ENCODE assay signal across 13 cellular contexts in the genomic region with DNA sequence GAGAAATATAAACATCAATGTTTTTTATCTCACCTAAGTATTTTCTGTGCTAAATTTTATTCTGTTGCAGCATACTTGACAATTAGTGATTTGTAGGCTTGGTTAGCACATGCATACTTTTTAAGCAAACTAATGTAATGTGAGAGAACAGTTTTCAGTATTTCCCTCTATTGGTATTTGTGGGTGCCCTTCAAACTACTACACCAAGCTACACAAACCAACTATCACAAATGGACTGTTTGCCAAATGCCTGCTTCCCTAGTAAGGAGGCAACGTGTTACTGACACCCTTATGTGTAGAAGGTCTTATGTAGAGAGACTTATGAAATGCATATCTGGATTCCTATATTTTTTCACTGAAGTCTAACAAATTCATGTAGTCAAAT.
A peak's percentile ranks its signal among the peaks of the same experiment; 100 is the strongest.
DNase-seq lines count a peak whose midpoint lies in the region; ATAC-seq and TF ChIP-seq lines count a peak whose summit lies in the region.
"Had no signal": no experiment of that assay in that cellular context is flagged by ENCODE, and none has a peak within 500 bp of the region (broad histone marks: within the 10 kb centered on the region; RNA-seq: fewer than 3 reads in every experiment).

No MANE protein-coding gene starts in this region.

- peak overlapping the region; percentile 36 for H3K4me3 Mint-ChIP-seq in activated B cell treated with CpG ODN at 0.5 μM for 24 hours

- peak overlapping the region; percentile 92 for H3K27ac Mint-ChIP-seq in activated B cell treated with CpG ODN at 0.5 μM for 24 hours

- peaks cover 35% of the 10 kb centered on the region for H3K4me1 Mint-ChIP-seq in activated B cell treated with CpG ODN at 0.5 μM for 24 hours

- ATAC-seq in GM21360 (IDR thresholded peaks at IDR 0.05; ENCODE audit: unreplicated experiment) (peak; percentile 43), HG03060 (IDR thresholded peaks at IDR 0.05; ENCODE audit: low read depth, unreplicated experiment) (peak; percentile 25), activated B cell treated with CpG ODN at 0.5 μM for 24 hours (ENCODE audit: low read depth) (peak; percentile 28), HG03045 (IDR thresholded peaks at IDR 0.05; ENCODE audit: unreplicated experiment) (no peak), Right ventricle myocardium superior (ENCODE audit: poor library complexity) (no peak)
- ATAC-seq: K562 had no signal

- TF ChIP-seq CTCF in activated B cell treated with CpG ODN at 0.5 μM for 24 hours (IDR thresholded peaks at IDR 0.05) = no peak

- no peaks in the 10 kb centered on the region for H3K9me3 Mint-ChIP-seq in activated B cell treated with CpG ODN at 0.5 μM for 24 hours

- peaks cover 5% of the 10 kb centered on the region for H3K36me3 Mint-ChIP-seq in activated B cell treated with CpG ODN at 0.5 μM for 24 hours (ENCODE audit: low read depth)

- intact Hi-C loops in activated B cell treated with CpG ODN at 0.5 μM for 24 hours (cut with micrococcal nuclease) (loop anchor here (2.0 kb wide), 1 partner anchor 457 kb away; no protein-coding TSS in a partner anchor), Right ventricle myocardium superior (cut with DNase I) (no loop called here)

- POLR2A ChIA-PET in activated B cell treated with CpG ODN at 0.5 μM for 24 hours (lab: Charles Lee) = no interaction called here

- CTCF ChIA-PET in activated B cell treated with CpG ODN at 0.5 μM for 24 hours (lab: Charles Lee) = no interaction called here

- H3K27me3 Mint-ChIP-seq in activated B cell treated with CpG ODN at 0.5 μM for 24 hours = no peaks in the 10 kb centered on the region

- peak; percentile 17 for DNase-seq in EL
- no peak for DNase-seq in activated B cell treated with CpG ODN at 0.5 μM for 24 hours
- no peak for DNase-seq in NCI-H128 (lab: John Stamatoyannopoulos, UW; ENCODE audit: unreplicated experiment)
- no peak for DNase-seq in Right ventricle myocardium superior
- no peak for DNase-seq in NCI-H524 (lab: John Stamatoyannopoulos, UW)
- DNase-seq: activated CD4-positive, alpha-beta T cell treated with anti-CD3 and anti-CD28 coated beads for 1 hour; glutamatergic neuron; stimulated activated CD4-positive, alpha-beta T cell treated with anti-CD3 and anti-CD28 coated beads, Interleukin-4, amount 100 ng/mL, for 4 hours; uterus had no signal

Comparison
In these comparisons a context has a peak if more than half of its experiments do, and no peak if none do; other contexts are left out.
1. ATAC-seq: peak in GM21360 (single experiment), HG03060 (single experiment) and activated B cell treated with CpG ODN at 0.5 μM for 24 hours (single experiment); none in HG03045 (single experiment) and Right ventricle myocardium superior (single experiment).